ENCODE assay signal across 12 cellular contexts in the genomic region with DNA sequence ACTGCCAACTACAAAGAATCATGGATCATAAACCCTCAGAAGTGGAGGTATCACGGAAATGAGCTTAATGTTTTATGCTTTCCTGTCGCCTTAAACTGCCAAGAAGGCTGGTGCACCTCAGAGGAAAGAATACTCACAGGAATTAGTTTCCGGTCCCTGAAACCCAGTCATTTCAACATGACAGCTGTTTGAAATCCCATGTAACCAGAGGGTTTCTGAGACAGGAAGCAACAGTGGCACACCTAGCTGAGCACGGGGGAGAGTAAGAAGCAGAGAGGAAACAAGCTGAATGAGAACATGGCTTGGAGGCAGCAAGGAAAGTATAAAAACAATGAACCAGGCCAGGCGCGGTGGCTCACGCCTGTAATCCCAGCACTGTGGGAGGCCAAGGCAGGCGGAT. TPM values are rescaled to one million over a fixed set of nuclear protein-coding genes. Genes with fewer than 3 reads are reported as not detected.
A peak's percentile ranks its signal among the peaks of the same experiment; 100 is the strongest.
DNase-seq lines count a peak whose midpoint lies in the region; TF ChIP-seq lines count a peak whose summit lies in the region.
"Had no signal": no experiment of that assay in that cellular context is flagged by ENCODE, and none has a peak within 500 bp of the region (broad histone marks: within the 10 kb centered on the region; RNA-seq: fewer than 3 reads in every experiment).

No MANE protein-coding gene starts in this region.

- H3K27me3 ChIP-seq in breast epithelium (no peaks in the 10 kb centered on the region), thymus (ENCODE audit: control insufficient read depth, insufficient read depth) (no peaks in the 10 kb centered on the region)
- H3K27me3 ChIP-seq: heart left ventricle had no signal

- DNase-seq in breast epithelium (ENCODE audit: low spot score in 2 of 2) (no peak), MCF 10A (ENCODE audit: unreplicated experiment) (no peak), UCSD-AML1 (lab: John Stamatoyannopoulos, UW; ENCODE audit: unreplicated experiment) (peak; percentile 38), epithelial cell of proximal tubule (ENCODE audit: low read depth) (peak; percentile 52), HT-29 (ENCODE audit: low spot score) (no peak), NOMO-1 (lab: John Stamatoyannopoulos, UW; ENCODE audit: unreplicated experiment in 2 of 2) (no peak), AG08395 (ENCODE audit: low spot score) (no peak)
- DNase-seq: heart left ventricle, NCI-H1436, nucleus accumbens had no signal

- CTCF ChIA-PET in MCF 10A (lab: Yijun Ruan, JAX): interaction anchor here (1.1 to 1.7 kb wide), 2 partner anchors 9 to 59 kb away, joined by 4 to 5 read pairs; no protein-coding TSS in a partner anchor

- no peak overlapping the region for H3K4me3 ChIP-seq in breast epithelium
- H3K4me3 ChIP-seq in epithelial cell of proximal tubule (ENCODE audit: low read depth, low read length): peak overlapping the region; percentile 6
- peak overlapping the region; percentile 15 for H3K4me3 ChIP-seq in thymus (ENCODE audit: low read length)
- H3K4me3 ChIP-seq: heart left ventricle had no signal

- no peaks in the 10 kb centered on the region for H3K9me3 ChIP-seq in breast epithelium
- no peaks in the 10 kb centered on the region for H3K9me3 ChIP-seq in thymus (ENCODE audit: control insufficient read depth)
- H3K9me3 ChIP-seq: heart left ventricle had no signal

- intact Hi-C loops in breast epithelium (cut with DNase I; ENCODE audit: low total_unique reads): loop anchor here (10.0 kb wide), 1 partner anchor 98 kb away; no protein-coding TSS in a partner anchor
- intact Hi-C loops in MCF 10A (cut with micrococcal nuclease): loop anchor here (10.0 kb wide), 1 partner anchor 698 kb away; no protein-coding TSS in a partner anchor

- peaks cover 36% of the 10 kb centered on the region for H3K4me1 Mint-ChIP-seq in MCF 10A (ENCODE audit: insufficient read depth, unreplicated experiment)

- peak overlapping the region; percentile 49 to 57 for H3K27ac ChIP-seq in breast epithelium
- H3K27ac ChIP-seq in thymus (ENCODE audit: low read depth): peak overlapping the region; percentile 53

- no peak for TF ChIP-seq CTCF in breast epithelium (IDR thresholded peaks at IDR 0.05)
- no peak for TF ChIP-seq CTCF in MCF 10A (IDR thresholded peaks at IDR 0.05; ENCODE audit: unreplicated experiment)
- TF ChIP-seq CTCF in epithelial cell of proximal tubule (conservative IDR thresholded peaks at IDR 0.05; ENCODE audit: low read depth, low read length): no peak

- POLR2A ChIA-PET in MCF 10A (lab: Yijun Ruan, JAX): interaction anchor here (0.6 to 2.5 kb wide), 6 partner anchors 10 to 1712 kb away, joined by 4 to 14 read pairs (median 6); no protein-coding TSS in a partner anchor

- no peak overlapping the region for H3K27ac Mint-ChIP-seq in MCF 10A (ENCODE audit: low read depth, unreplicated experiment)

- H3K27me3 Mint-ChIP-seq in MCF 10A (ENCODE audit: insufficient read depth, unreplicated experiment): no peaks in the 10 kb centered on the region

- no TSS peak for BruUV-seq in MCF 10A (replicated peaks; lab: Mats Ljungman, UMichigan)

- H3K9me3 Mint-ChIP-seq in MCF 10A (ENCODE audit: unreplicated experiment): no peaks in the 10 kb centered on the region
- H3K9me3 Mint-ChIP-seq: brain had no signal

- H3K36me3 Mint-ChIP-seq in MCF 10A (ENCODE audit: insufficient read depth, unreplicated experiment): no peaks in the 10 kb centered on the region

- H3K4me1 ChIP-seq in breast epithelium: peaks cover 0 to 9% of the 10 kb centered on the region in 2 donors
- H3K4me1 ChIP-seq in thymus (ENCODE audit: control insufficient read depth, insufficient read depth, low read length): peaks cover 33% of the 10 kb centered on the region

- no peaks in the 10 kb centered on the region for H3K36me3 ChIP-seq in breast epithelium
- no peaks in the 10 kb centered on the region for H3K36me3 ChIP-seq in thymus (ENCODE audit: control insufficient read depth, insufficient read depth)

- no peak overlapping the region for H3K4me3 Mint-ChIP-seq in MCF 10A (ENCODE audit: unreplicated experiment)

- 15% methylated on average over 8 of the region's 8 CpGs for WGBS in thymus

- no peak for TF ChIP-seq POLR2A in breast epithelium (IDR thresholded peaks at IDR 0.05)

RNA-seq across cellular contexts. Expression of a gene that starts 3.9 kb away (rescaled TPM):
- 100 to 1,000 TPM; 179 to 258 (median 196) TPM for total RNA-seq in breast epithelium
- total RNA-seq in MCF 10A (2022): 73.1 and 80.0 TPM in 2 replicates
- total RNA-seq in epithelial cell of proximal tubule: 77.5 and 110 TPM in 2 replicates
- 101 TPM for polyA plus RNA-seq in thymus
- 20.2 and 29.1 TPM in 2 replicates for total RNA-seq in HT-29 (2014; rRNA removed; shearing (Covaris generic))

Comparison
In these comparisons a context has a peak if more than half of its experiments do, and no peak if none do; other contexts are left out.
1. DNase-seq: peak in UCSD-AML1 (single experiment) and epithelial cell of proximal tubule (single experiment); none in breast epithelium (0 of 2), MCF 10A (single experiment), HT-29 (single experiment), NOMO-1 (0 of 2) and AG08395 (single experiment).
2. H3K4me3 ChIP-seq: peak in epithelial cell of proximal tubule (single experiment) and thymus (single experiment); none in breast epithelium (0 of 3).